In genomic region chr7:151907115-151907514, GRCh38 we compare ENCODE assay signal across 20 cellular contexts. TPM values are rescaled to one million over a fixed set of nuclear protein-coding genes. Genes with fewer than 3 reads are reported as not detected.
"Had no signal": no experiment of that assay in that cellular context is flagged by ENCODE, and none has a peak within 500 bp of the region (broad histone marks: within the 10 kb centered on the region; RNA-seq: fewer than 3 reads in every experiment).

No MANE protein-coding gene starts in this region.

RNA-seq across cellular contexts. Expression of gene GALNTL5, which starts 49.1 kb away (rescaled TPM):
- total RNA-seq: activated naive CD4-positive, alpha-beta T cell treated with anti-CD3 and anti-CD28 coated beads for 36 hours; activated naive CD4-positive, alpha-beta T cell treated with anti-CD3 and anti-CD28 coated beads, Interleukin-2, amount 50 U/mL, for 72 hours; activated naive CD8-positive, alpha-beta T cell treated with anti-CD3 and anti-CD28 coated beads for 36 hours; activated naive CD8-positive, alpha-beta T cell treated with anti-CD3 and anti-CD28 coated beads, Interleukin-2, amount 10 ng/mL, durations not matched to agents 7 days and 5 days; activated T-cell treated with anti-CD3 and anti-CD28 coated beads, Interleukin-2, amount 50 U/mL, for 4 hours; activated T-cell treated with anti-CD3 and anti-CD28 coated beads, Interleukin-2, amount 50 U/mL, for 72 hours; activated T-helper 1 cell treated with anti-CD3 and anti-CD28 coated beads, Interleukin-12 subunit alpha, Interleukin-12 subunit beta, Interleukin-2, Interleukin-4 antibody, amounts not matched to agents 30 ng/mL and 10 ng/mL and 1 ng/mL, durations not matched to agents 14 hours and 24 hours and 36 hours; activated T-helper 17 cell treated with anti-CD3 and anti-CD28 coated beads, Interleukin-2, amount 50 U/mL, for 72 hours; activated T-helper 2 cell treated with anti-CD3 and anti-CD28 coated beads, Interferon-gamma antibody, Interleukin-2, Interleukin-4, amounts not matched to agents 10 μg/mL and 5 μg/mL and 100 μg/mL, durations not matched to agents 14 hours and 24 hours and 36 hours; adrenal gland; aorta; ascending aorta; astrocyte; body of pancreas; breast epithelium; bronchial epithelial cell; cardiac muscle cell; cardiac septum; chondrocyte had no signal
- polyA plus RNA-seq: adipose tissue, adrenal gland, aorta, cardiac muscle cell had no signal
